ENCODE assay signal across 26 cellular contexts in genomic region chr5:107809201-107810034, GRCh38.
DNase-seq lines count a peak whose midpoint lies in the region; ATAC-seq, FAIRE-seq and TF ChIP-seq lines count a peak whose summit lies in the region.
"Had no signal": no experiment of that assay in that cellular context is flagged by ENCODE, and none has a peak within 500 bp of the region (broad histone marks: within the 10 kb centered on the region; RNA-seq: fewer than 3 reads in every experiment).

No MANE protein-coding gene starts in this region.

- H3K27ac Mint-ChIP-seq in HFFc6: no peak overlapping the region
- H3K27ac Mint-ChIP-seq: CD14-positive monocyte; dendritic cell treated with granulocyte-macrophage colony-stimulating factor and Interleukin-4, amounts not matched to agents 40 ng/mL and 50 ng/mL, for 4 days; IgD-negative memory B cell; memory B cell had no signal

- H3K27me3 Mint-ChIP-seq in HFFc6 (ENCODE audit: insufficient read depth): peaks cover 2% of the 10 kb centered on the region; the same call in 1 of the 2 replicates
- H3K27me3 Mint-ChIP-seq: dendritic cell treated with granulocyte-macrophage colony-stimulating factor and Interleukin-4, amounts not matched to agents 40 ng/mL and 50 ng/mL, for 4 days; IgD-negative memory B cell; memory B cell had no signal

- no peaks in the 10 kb centered on the region for H3K36me3 Mint-ChIP-seq in HFFc6 (ENCODE audit: low read depth)
- H3K36me3 Mint-ChIP-seq: CD14-positive monocyte, memory B cell had no signal

- H3K9me3 Mint-ChIP-seq in HFFc6: peaks cover 6% of the 10 kb centered on the region
- H3K9me3 Mint-ChIP-seq: dendritic cell treated with granulocyte-macrophage colony-stimulating factor and Interleukin-4, amounts not matched to agents 40 ng/mL and 50 ng/mL, for 4 days; IgD-negative memory B cell; memory B cell; nephron had no signal

- no peak for TF ChIP-seq CTCF in HEK293 (tag by site-specific recombination; IDR thresholded peaks at IDR 0.05)
- no peak for TF ChIP-seq CTCF in bronchial epithelial cell (IDR thresholded peaks at IDR 0.05; ENCODE audit: insufficient read depth, low read length, severe bottlenecking)
- TF ChIP-seq CTCF in HFFc6 (IDR thresholded peaks at IDR 0.05): no peak

- H3K9me3 ChIP-seq in HEK293 (ENCODE audit: control insufficient read depth, insufficient read depth, low read depth, low read length): no peaks in the 10 kb centered on the region
- H3K9me3 ChIP-seq: body of pancreas had no signal

- no peak for ATAC-seq in GM21423 (IDR thresholded peaks at IDR 0.05; ENCODE audit: unreplicated experiment)
- ATAC-seq: SK-N-SH treated with all-trans-retinoic acid at 6 μM for 48 hours had no signal

- H3K27me3 ChIP-seq in bronchial epithelial cell (ENCODE audit: control insufficient read depth, insufficient read depth, low read length): no peaks in the 10 kb centered on the region
- H3K27me3 ChIP-seq: body of pancreas had no signal

- DNase-seq in DMS 273 (lab: John Stamatoyannopoulos, UW; ENCODE audit: unreplicated experiment) (peak; percentile 47), DMS 273 treated with DMSO at 0.1 percent for 48 hours (lab: John Stamatoyannopoulos, UW) (no peak), bronchial epithelial cell (ENCODE audit: low read depth) (peak; percentile 7), kidney glomerular epithelial cell (lab: John Stamatoyannopoulos, UW) (peak; percentile 26), HFFc6 (no peak), NCI-H1048 (lab: John Stamatoyannopoulos, UW) (no peak)
- DNase-seq: activated CD4-positive, alpha-beta T cell treated with anti-CD3 and anti-CD28 coated beads for 4 hours; activated CD8-positive, alpha-beta memory T cell treated with anti-CD3 and anti-CD28 coated beads, Interleukin-2, amount 50 U/mL, for 48 hours; activated gamma-delta T cell treated with Interleukin-2 at 50 U/mL for 16 hours; NCI-H774; stimulated activated naive CD4-positive, alpha-beta T cell; trophoblast cell had no signal

- H3K4me3 ChIP-seq in HEK293 (ENCODE audit: low read depth, low read length) (no peak overlapping the region), bronchial epithelial cell (ENCODE audit: low read depth, low read length) (no peak overlapping the region)
- H3K4me3 ChIP-seq: body of pancreas had no signal

- peaks cover 11% of the 10 kb centered on the region for H3K4me1 ChIP-seq in HEK293 (ENCODE audit: control insufficient read depth, insufficient read depth, low read length)
- H3K4me1 ChIP-seq: body of pancreas had no signal

- FAIRE-seq in bronchial epithelial cell (lab: Jason Lieb, UNC): no peak
- FAIRE-seq: GM19239, kidney, RCC 7860 had no signal

- no peak overlapping the region for H3K27ac ChIP-seq in HEK293 (ENCODE audit: extremely low read depth, low read depth, low read length)
- H3K27ac ChIP-seq: 22Rv1, body of pancreas, epithelial cell of prostate had no signal

- CTCF ChIA-PET in HEK293 (lab: Yijun Ruan, JAX): interaction anchor here (0.6 kb wide), 2 partner anchors 258 to 451 kb away, joined by 3 read pairs; no protein-coding TSS in a partner anchor

- peaks cover 10% of the 10 kb centered on the region for H3K4me1 Mint-ChIP-seq in HFFc6 (ENCODE audit: low read depth)
- H3K4me1 Mint-ChIP-seq: CD14-positive monocyte, IgD-negative memory B cell, memory B cell had no signal

- POLR2A ChIA-PET in HEK293 (lab: Yijun Ruan, JAX): no interaction called here

- H3K36me3 ChIP-seq in HEK293 (ENCODE audit: control insufficient read depth in 2 of 2, insufficient read depth in 1 of 2, low read length in 2 of 2) (no peaks in the 10 kb centered on the region), bronchial epithelial cell (ENCODE audit: control insufficient read depth, insufficient read depth, low read length) (no peaks in the 10 kb centered on the region)

- no peak overlapping the region for H3K4me3 Mint-ChIP-seq in HFFc6
- H3K4me3 Mint-ChIP-seq: CD14-positive monocyte; dendritic cell treated with granulocyte-macrophage colony-stimulating factor and Interleukin-4, amounts not matched to agents 40 ng/mL and 50 ng/mL, for 4 days; IgD-negative memory B cell; memory B cell; nephron had no signal

TF ChIP-seq in HEK293, 187 proteins besides CTCF, POLR2A, EP300 and RAD21:
- peak; percentile 43; the same call in 1 of the 2 replicates for TF ChIP-seq FEZF1 (tag by site-specific recombination; IDR thresholded peaks at IDR 0.05)
- TF ChIP-seq ZNF423 (tag by site-specific recombination; IDR thresholded peaks at IDR 0.05): no peak
- peak; percentile 51; the same call in 1 of the 2 replicates for TF ChIP-seq GLIS1 (tag by site-specific recombination; IDR thresholded peaks at IDR 0.05)
- no peak for TF ChIP-seq ZNF133 (tag by site-specific recombination; IDR thresholded peaks at IDR 0.05)
- no peak for TF ChIP-seq ZNF449 (tag by site-specific recombination; IDR thresholded peaks at IDR 0.05)
- TF ChIP-seq OSR2 (tag by site-specific recombination; IDR thresholded peaks at IDR 0.05): peak; percentile 21; the same call in 1 of the 2 replicates
- peak; percentile 37 for TF ChIP-seq ZNF335 (tag by site-specific recombination; conservative IDR thresholded peaks at IDR 0.05)
- no peak for TF ChIP-seq ZNF18 (tag by site-specific recombination; IDR thresholded peaks at IDR 0.05)

Comparison
In these comparisons a context has a peak if more than half of its experiments do, and no peak if none do; other contexts are left out.
1. DNase-seq: peak in DMS 273 (single experiment), bronchial epithelial cell (single experiment) and kidney glomerular epithelial cell (single experiment); none in DMS 273 treated with DMSO at 0.1 percent for 48 hours (single experiment), HFFc6 (single experiment) and NCI-H1048 (single experiment).